8 cellular contexts compared by ENCODE assay signal in genomic region chr9:92406506-92406905, GRCh38. TPM values are rescaled to one million over a fixed set of nuclear protein-coding genes. Genes with fewer than 3 reads are reported as not detected.
DNase-seq lines count a peak whose midpoint lies in the region; ATAC-seq lines count a peak whose summit lies in the region.

No MANE protein-coding gene starts in this region.

- no peaks in the 10 kb centered on the region for H3K9me3 ChIP-seq in muscle layer of colon (ENCODE audit: low read length)

- CTCF ChIA-PET in activated naive CD4-positive, alpha-beta T cell treated with anti-CD3 and anti-CD28 coated beads for 36 hours (lab: Charles Lee), result no interaction called here

- H3K9me3 Mint-ChIP-seq in activated naive CD4-positive, alpha-beta T cell treated with anti-CD3 and anti-CD28 coated beads for 36 hours, result no peaks in the 10 kb centered on the region
- no peaks in the 10 kb centered on the region for H3K9me3 Mint-ChIP-seq in activated naive CD8-positive, alpha-beta T cell treated with anti-CD3 and anti-CD28 coated beads for 36 hours

- H3K4me1 ChIP-seq in muscle layer of colon (ENCODE audit: insufficient read depth, low read length), result peaks cover 38% of the 10 kb centered on the region

- no peak overlapping the region for H3K4me3 Mint-ChIP-seq in activated naive CD4-positive, alpha-beta T cell treated with anti-CD3 and anti-CD28 coated beads for 36 hours
- peak overlapping the region; percentile 14 for H3K4me3 Mint-ChIP-seq in activated naive CD8-positive, alpha-beta T cell treated with anti-CD3 and anti-CD28 coated beads for 36 hours

- intact Hi-C loops in activated naive CD4-positive, alpha-beta T cell treated with anti-CD3 and anti-CD28 coated beads for 36 hours (cut with micrococcal nuclease), result no loop called here

- H3K27ac Mint-ChIP-seq in activated naive CD4-positive, alpha-beta T cell treated with anti-CD3 and anti-CD28 coated beads for 36 hours, result no peak overlapping the region
- H3K27ac Mint-ChIP-seq in activated naive CD8-positive, alpha-beta T cell treated with anti-CD3 and anti-CD28 coated beads for 36 hours, result no peak overlapping the region

- ATAC-seq in GM18858 (IDR thresholded peaks at IDR 0.05; ENCODE audit: unreplicated experiment) (no peak), HG03097 (IDR thresholded peaks at IDR 0.05; ENCODE audit: low FRiP score, unreplicated experiment) (no peak)

- H3K36me3 ChIP-seq in muscle layer of colon (ENCODE audit: insufficient read depth, low read length), result no peaks in the 10 kb centered on the region

- H3K4me3 ChIP-seq in muscle layer of colon (ENCODE audit: low read depth in 1 of 2, low read length in 2 of 2), result peak overlapping the region in 1 of 2 donors; percentile 33

- no peaks in the 10 kb centered on the region for H3K27me3 Mint-ChIP-seq in activated naive CD4-positive, alpha-beta T cell treated with anti-CD3 and anti-CD28 coated beads for 36 hours (ENCODE audit: low read depth)
- no peaks in the 10 kb centered on the region for H3K27me3 Mint-ChIP-seq in activated naive CD8-positive, alpha-beta T cell treated with anti-CD3 and anti-CD28 coated beads for 36 hours

- DNase-seq in activated naive CD4-positive, alpha-beta T cell treated with anti-CD3 and anti-CD28 coated beads for 36 hours, result peak; percentile 48
- DNase-seq in activated naive CD4-positive, alpha-beta T cell treated with anti-CD3 and anti-CD28 coated beads, Interleukin-2, amount 50 U/mL, for 16 hours, result no peak
- peak; percentile 75 for DNase-seq in NOMO-1 treated with dmso at 0.1 percent for 144 hours (lab: John Stamatoyannopoulos, UW; ENCODE audit: unreplicated experiment)
- peak; percentile 13 for DNase-seq in activated naive CD8-positive, alpha-beta T cell treated with anti-CD3 and anti-CD28 coated beads for 36 hours
- no peak for DNase-seq in D341Med (ENCODE audit: low spot score)

- H3K4me1 Mint-ChIP-seq in activated naive CD4-positive, alpha-beta T cell treated with anti-CD3 and anti-CD28 coated beads for 36 hours (ENCODE audit: low read depth), result peaks cover 26% of the 10 kb centered on the region
- peaks cover 31% of the 10 kb centered on the region for H3K4me1 Mint-ChIP-seq in activated naive CD8-positive, alpha-beta T cell treated with anti-CD3 and anti-CD28 coated beads for 36 hours

- no peak overlapping the region for H3K9ac ChIP-seq in muscle layer of colon (ENCODE audit: low read length)

- H3K36me3 Mint-ChIP-seq in activated naive CD4-positive, alpha-beta T cell treated with anti-CD3 and anti-CD28 coated beads for 36 hours (ENCODE audit: low read depth), result no peaks in the 10 kb centered on the region
- H3K36me3 Mint-ChIP-seq in activated naive CD8-positive, alpha-beta T cell treated with anti-CD3 and anti-CD28 coated beads for 36 hours, result peaks cover 3% of the 10 kb centered on the region

- peak overlapping the region; percentile 16 for H3K27ac ChIP-seq in muscle layer of colon (ENCODE audit: low read depth, low read length)

- no peaks in the 10 kb centered on the region for H3K27me3 ChIP-seq in muscle layer of colon (ENCODE audit: control insufficient read depth in 1 of 2, insufficient read depth in 2 of 2, low read length in 2 of 2)

RNA-seq across cellular contexts. Expression of gene OGN, which starts 2.1 kb away (rescaled TPM):
- total RNA-seq in activated naive CD4-positive, alpha-beta T cell treated with anti-CD3 and anti-CD28 coated beads for 36 hours, result not detected
- not detected for total RNA-seq in activated naive CD8-positive, alpha-beta T cell treated with anti-CD3 and anti-CD28 coated beads for 36 hours

RNA-seq across cellular contexts. Expression of gene OMD, which starts 17.8 kb away (rescaled TPM):
- total RNA-seq in activated naive CD4-positive, alpha-beta T cell treated with anti-CD3 and anti-CD28 coated beads for 36 hours, result not detected
- total RNA-seq in activated naive CD8-positive, alpha-beta T cell treated with anti-CD3 and anti-CD28 coated beads for 36 hours, result not detected

Comparison
In these comparisons a context has a peak if more than half of its experiments do, and no peak if none do; other contexts are left out.
1. DNase-seq: peak in activated naive CD4-positive, alpha-beta T cell treated with anti-CD3 and anti-CD28 coated beads for 36 hours (single experiment), NOMO-1 treated with dmso at 0.1 percent for 144 hours (single experiment) and activated naive CD8-positive, alpha-beta T cell treated with anti-CD3 and anti-CD28 coated beads for 36 hours (single experiment); none in activated naive CD4-positive, alpha-beta T cell treated with anti-CD3 and anti-CD28 coated beads, Interleukin-2, amount 50 U/mL, for 16 hours (single experiment) and D341Med (single experiment).